ENCODE assay signal across 8 cellular contexts in the genomic region with DNA sequence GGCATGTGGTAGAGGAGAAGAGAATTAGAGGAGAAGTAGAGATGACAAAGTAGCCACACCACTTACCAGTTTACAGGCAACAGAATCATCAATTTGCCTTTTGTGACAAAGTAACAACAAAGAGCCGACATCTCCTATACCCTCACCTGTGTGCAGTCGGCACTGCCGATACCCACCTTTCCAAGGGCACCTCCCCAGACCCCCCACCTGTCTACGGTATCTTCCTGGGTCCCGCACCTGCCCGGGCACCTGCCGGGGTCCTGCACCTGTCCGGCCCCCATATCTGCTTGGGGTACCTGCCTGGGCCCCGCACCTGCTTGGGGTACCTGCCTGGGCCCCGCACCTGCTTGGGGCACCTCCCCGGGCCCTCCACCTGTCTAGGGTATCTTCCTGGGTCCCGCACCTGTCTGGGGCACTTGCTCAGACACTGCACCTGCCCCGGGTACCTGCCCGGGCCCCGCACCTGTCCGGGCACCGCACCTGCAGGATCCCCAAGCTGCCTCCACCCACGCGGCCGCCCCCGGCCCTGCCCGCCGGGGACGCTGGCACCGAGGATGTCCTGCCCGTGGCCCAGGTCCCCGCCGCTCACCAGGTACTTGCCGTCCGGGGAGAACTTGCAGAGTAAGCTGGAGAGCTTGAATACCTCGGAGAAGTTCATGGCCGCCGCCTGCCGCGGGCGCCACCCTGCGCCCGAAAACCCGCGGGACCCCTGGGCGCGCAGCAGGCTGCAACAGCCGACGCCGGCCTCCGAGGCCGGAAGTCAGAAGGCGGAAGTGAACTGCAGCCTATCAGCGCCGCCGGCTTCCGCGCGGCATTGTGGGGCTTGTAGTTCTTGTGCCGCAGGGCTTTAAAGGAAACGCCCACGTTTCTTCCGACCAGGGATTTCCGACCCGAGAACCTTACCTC. TPM values are rescaled to one million over a fixed set of nuclear protein-coding genes. Genes with fewer than 3 reads are reported as not detected.
DNase-seq lines count a peak whose midpoint lies in the region; ATAC-seq and TF ChIP-seq lines count a peak whose summit lies in the region.

A gene with protein sequence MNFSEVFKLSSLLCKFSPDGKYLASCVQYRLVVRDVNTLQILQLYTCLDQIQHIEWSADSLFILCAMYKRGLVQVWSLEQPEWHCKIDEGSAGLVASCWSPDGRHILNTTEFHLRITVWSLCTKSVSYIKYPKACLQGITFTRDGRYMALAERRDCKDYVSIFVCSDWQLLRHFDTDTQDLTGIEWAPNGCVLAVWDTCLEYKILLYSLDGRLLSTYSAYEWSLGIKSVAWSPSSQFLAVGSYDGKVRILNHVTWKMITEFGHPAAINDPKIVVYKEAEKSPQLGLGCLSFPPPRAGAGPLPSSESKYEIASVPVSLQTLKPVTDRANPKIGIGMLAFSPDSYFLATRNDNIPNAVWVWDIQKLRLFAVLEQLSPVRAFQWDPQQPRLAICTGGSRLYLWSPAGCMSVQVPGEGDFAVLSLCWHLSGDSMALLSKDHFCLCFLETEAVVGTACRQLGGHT (minus strand): TSS at position 762 of the 906 bp plus-strand sequence. CDS start 104 bp downstream, at position 658.

- TF ChIP-seq CTCF in BE2C (IDR thresholded peaks at IDR 0.05; ENCODE audit: low read depth, low read length), result no peak
- TF ChIP-seq CTCF in left lung (IDR thresholded peaks at IDR 0.05), result no peak

- ATAC-seq in HG03378 (IDR thresholded peaks at IDR 0.05; ENCODE audit: unreplicated experiment) (peak; percentile 63), left lung (peak; percentile 97)

- peak within 1 kb of the TSS in 1 of 2 donors; percentile 64 for H3K27ac ChIP-seq in left lung

- H3K27me3 ChIP-seq in BE2C (0 out of 2 replicates have a peak, but pooled peaks cover 3% of the 10 kb centered on the region), left lung (peaks cover 41 to 45% of the 10 kb centered on the region in 2 donors)

- peak within 1 kb of the TSS; percentile 80 for H3K4me3 Mint-ChIP-seq in activated CD4-positive, alpha-beta T cell treated with anti-CD3 and anti-CD28 coated beads, Interleukin-2, amount 10 ng/mL, durations not matched to agents 7 days and 5 days
- peak within 1 kb of the TSS; percentile 81 for H3K4me3 Mint-ChIP-seq in dendritic cell treated with granulocyte-macrophage colony-stimulating factor and Interleukin-4, amounts not matched to agents 40 ng/mL and 50 ng/mL, for 4 days

- H3K27me3 Mint-ChIP-seq in activated CD4-positive, alpha-beta T cell treated with anti-CD3 and anti-CD28 coated beads, Interleukin-2, amount 10 ng/mL, durations not matched to agents 7 days and 5 days, result peaks cover 27% of the 10 kb centered on the region
- peaks cover 39% of the 10 kb centered on the region for H3K27me3 Mint-ChIP-seq in dendritic cell treated with granulocyte-macrophage colony-stimulating factor and Interleukin-4, amounts not matched to agents 40 ng/mL and 50 ng/mL, for 4 days

- POLR2A ChIA-PET in activated CD4-positive, alpha-beta T cell treated with anti-CD3 and anti-CD28 coated beads, Interleukin-2, amount 10 ng/mL, durations not matched to agents 7 days and 5 days (lab: Charles Lee), result no interaction called here

- no peaks in the 10 kb centered on the region for H3K9me3 Mint-ChIP-seq in activated CD4-positive, alpha-beta T cell treated with anti-CD3 and anti-CD28 coated beads, Interleukin-2, amount 10 ng/mL, durations not matched to agents 7 days and 5 days
- no peaks in the 10 kb centered on the region for H3K9me3 Mint-ChIP-seq in dendritic cell treated with granulocyte-macrophage colony-stimulating factor and Interleukin-4, amounts not matched to agents 40 ng/mL and 50 ng/mL, for 4 days

- peak within 1 kb of the TSS; percentile 69 for H3K4me3 ChIP-seq in BE2C (ENCODE audit: low read depth, low read length)
- H3K4me3 ChIP-seq in left lung, result peak within 1 kb of the TSS; percentile 99

- H3K36me3 ChIP-seq in BE2C (no peaks in the 10 kb centered on the region), left lung (peaks cover 0 to 30% of the 10 kb centered on the region in 2 donors)

- peak; percentile 73 for TF ChIP-seq POLR2A in GM19099 (IDR thresholded peaks at IDR 0.05; ENCODE audit: extremely low read depth, insufficient read length, low read depth)

- peaks cover 8% of the 10 kb centered on the region for H3K36me3 Mint-ChIP-seq in activated CD4-positive, alpha-beta T cell treated with anti-CD3 and anti-CD28 coated beads, Interleukin-2, amount 10 ng/mL, durations not matched to agents 7 days and 5 days (ENCODE audit: low read depth)
- peaks cover 33% of the 10 kb centered on the region for H3K36me3 Mint-ChIP-seq in dendritic cell treated with granulocyte-macrophage colony-stimulating factor and Interleukin-4, amounts not matched to agents 40 ng/mL and 50 ng/mL, for 4 days (ENCODE audit: low read depth)

- H3K4me1 ChIP-seq in BE2C, result no peaks in the 10 kb centered on the region
- peaks cover 16 to 48% of the 10 kb centered on the region in 2 donors for H3K4me1 ChIP-seq in left lung

- H3K4me1 Mint-ChIP-seq in activated CD4-positive, alpha-beta T cell treated with anti-CD3 and anti-CD28 coated beads, Interleukin-2, amount 10 ng/mL, durations not matched to agents 7 days and 5 days, result peaks cover 22% of the 10 kb centered on the region
- peaks cover 35% of the 10 kb centered on the region for H3K4me1 Mint-ChIP-seq in dendritic cell treated with granulocyte-macrophage colony-stimulating factor and Interleukin-4, amounts not matched to agents 40 ng/mL and 50 ng/mL, for 4 days (ENCODE audit: low read depth)

- H3K27ac Mint-ChIP-seq in activated CD4-positive, alpha-beta T cell treated with anti-CD3 and anti-CD28 coated beads, Interleukin-2, amount 10 ng/mL, durations not matched to agents 7 days and 5 days, result peak within 1 kb of the TSS; percentile 75
- H3K27ac Mint-ChIP-seq in dendritic cell treated with granulocyte-macrophage colony-stimulating factor and Interleukin-4, amounts not matched to agents 40 ng/mL and 50 ng/mL, for 4 days, result peak within 1 kb of the TSS; percentile 76

- DNase-seq in BE2C (peak; percentile 82), NCI-H69 (lab: John Stamatoyannopoulos, UW) (peak; percentile 92), left lung (peak; percentile 89 to 93)
- peak; percentile 92 for DNase-seq in activated CD4-positive, alpha-beta T cell treated with anti-CD3 and anti-CD28 coated beads, Interleukin-2, amount 10 ng/mL, durations not matched to agents 7 days and 5 days
- DNase-seq in stimulated activated CD4-positive, alpha-beta T cell treated with anti-CD3 and anti-CD28 coated beads, Interleukin-2, amount 100 ng/mL, for 4 hours (ENCODE audit: low read depth), result peak; percentile 88

- no peaks in the 10 kb centered on the region for H3K9me3 ChIP-seq in BE2C
- H3K9me3 ChIP-seq in left lung, result no peaks in the 10 kb centered on the region

- CTCF ChIA-PET in activated CD4-positive, alpha-beta T cell treated with anti-CD3 and anti-CD28 coated beads, Interleukin-2, amount 10 ng/mL, durations not matched to agents 7 days and 5 days (lab: Charles Lee), result interaction anchor here (1.0 to 1.2 kb wide), 2 partner anchors 74 to 159 kb away, joined by 4 read pairs; no protein-coding TSS in a partner anchor

- intact Hi-C loops in dendritic cell treated with granulocyte-macrophage colony-stimulating factor and Interleukin-4, amounts not matched to agents 40 ng/mL and 50 ng/mL, for 4 days (cut with micrococcal nuclease), result loop anchor here (1.0 kb wide), 1 partner anchor 25 kb away; no protein-coding TSS in a partner anchor
- intact Hi-C loops in left lung (cut with DNase I), result no loop called here

RNA-seq across cellular contexts. Expression of the gene that starts here (rescaled TPM):
- polyA plus RNA-seq in BE2C (2012; ENCODE audit: insufficient read depth, insufficient read length, low read depth), result 33.7 TPM
- 10 to 100 TPM; 32.6 to 34.8 TPM for total RNA-seq in activated CD4-positive, alpha-beta T cell treated with anti-CD3 and anti-CD28 coated beads, Interleukin-2, amount 10 ng/mL, durations not matched to agents 7 days and 5 days
- total RNA-seq in left lung, result 10 to 100 TPM; 20.2 to 23.1 TPM
